ENCODE assay signal across 12 cellular contexts in the genomic region with DNA sequence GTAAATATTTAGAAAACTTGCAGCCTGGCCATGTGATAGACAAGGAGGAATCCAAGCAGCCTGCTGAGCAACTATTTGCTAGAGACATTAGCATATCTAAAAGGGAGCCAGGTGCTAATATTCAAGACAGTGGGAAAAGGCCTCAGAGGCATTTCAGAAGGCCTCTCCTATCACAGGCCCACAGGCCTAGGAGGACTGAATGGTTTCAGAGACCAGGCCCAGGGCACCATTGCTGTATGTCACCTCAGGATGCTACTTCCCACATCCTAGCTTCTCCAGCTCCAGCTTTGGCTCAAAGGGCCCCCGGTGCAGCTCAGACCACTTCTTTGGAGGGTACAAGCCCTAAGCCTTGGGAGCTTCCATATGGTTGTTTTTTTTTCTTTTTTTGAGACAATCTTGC. TPM values are rescaled to one million over a fixed set of nuclear protein-coding genes. Genes with fewer than 3 reads are reported as not detected.
"Had no signal": no experiment of that assay in that cellular context is flagged by ENCODE, and none has a peak within 500 bp of the region (broad histone marks: within the 10 kb centered on the region; RNA-seq: fewer than 3 reads in every experiment).

No MANE protein-coding gene starts in this region.

- ATAC-seq: GM23338, HCT116 had no signal

- H3K4me1 ChIP-seq: HAP-1 had no signal

- H2AFZ ChIP-seq: GM23248, GM23338 had no signal

- H3K27ac ChIP-seq: GM23248 had no signal

- H3K9me3 ChIP-seq: HAP-1 had no signal

- H3K4me2 ChIP-seq: GM23338 had no signal

- H3K36me3 ChIP-seq: HAP-1 had no signal

- H3K4me3 ChIP-seq: GM23248, GM23338, HAP-1 had no signal

- H3K9ac ChIP-seq: GM23248 had no signal

- FAIRE-seq: H1, H54 had no signal

- DNase-seq: GM23248, GOT3, H7, H9, HCEC 1CT, HFFc6 had no signal

RNA-seq across cellular contexts. Expression of a gene that starts 3.8 kb away (rescaled TPM):
- total RNA-seq: GM23248, GM23338, H1, H4, H7, H9, HFFc6 had no signal
- polyA plus RNA-seq: GM23248, GM23338, H1 had no signal
